Comparison of ENCODE assay signal across 15 cellular contexts in genomic region chr1:95888877-95889799, GRCh38.
DNase-seq lines count a peak whose midpoint lies in the region; ATAC-seq and TF ChIP-seq lines count a peak whose summit lies in the region.
"Had no signal": no experiment of that assay in that cellular context is flagged by ENCODE, and none has a peak within 500 bp of the region (broad histone marks: within the 10 kb centered on the region; RNA-seq: fewer than 3 reads in every experiment).

No MANE protein-coding gene starts in this region.

- H3K9me3 ChIP-seq in adipocyte (ENCODE audit: control insufficient read depth, low read length), result no peaks in the 10 kb centered on the region
- H3K9me3 ChIP-seq: esophagus muscularis mucosa, mucosa of descending colon, prostate gland had no signal

- TF ChIP-seq CTCF in LNCaP clone FGC (IDR thresholded peaks at IDR 0.05; ENCODE audit: control insufficient read depth, extremely low read depth, insufficient read depth), result 0 out of 2 replicates have a peak, but pooled peaks have one; percentile 20

- no peak overlapping the region for H3K4me3 ChIP-seq in LNCaP clone FGC (ENCODE audit: low read depth, low read length)
- peak overlapping the region; percentile 70 for H3K4me3 ChIP-seq in adipocyte (ENCODE audit: low read length)
- H3K4me3 ChIP-seq: esophagus muscularis mucosa, mucosa of descending colon, prostate gland had no signal

- peaks cover 8% of the 10 kb centered on the region for H3K4me1 ChIP-seq in adipocyte (ENCODE audit: control insufficient read depth, insufficient read depth, low read length)
- H3K4me1 ChIP-seq: esophagus muscularis mucosa, prostate gland had no signal

- H3K9ac ChIP-seq in adipocyte (ENCODE audit: low read length), result peak overlapping the region; percentile 63
- H3K9ac ChIP-seq: KMS-11 had no signal

- H3K36me3 ChIP-seq in adipocyte (ENCODE audit: control insufficient read depth, insufficient read depth, low read length, severe bottlenecking), result no peaks in the 10 kb centered on the region
- H3K36me3 ChIP-seq: esophagus muscularis mucosa, prostate gland had no signal

- H3K27me3 ChIP-seq in adipocyte (replicated peaks; ENCODE audit: control insufficient read depth, insufficient read depth, low read length), result no peaks in the 10 kb centered on the region
- H3K27me3 ChIP-seq: esophagus muscularis mucosa had no signal

- DNase-seq in Ammon's horn (ENCODE audit: low spot score) (peak; percentile 2), LNCaP clone FGC (ENCODE audit: low read depth) (peak; percentile 68), adipocyte (ENCODE audit: low read depth) (no peak), iPS-NIHi7 (ENCODE audit: extremely low spot score) (peak; percentile 8), glomerular visceral epithelial cell (ENCODE audit: extremely low spot score) (no peak), T-helper 9 cell (no peak)
- DNase-seq: activated gamma-delta T cell treated with Interleukin-2 at 50 U/mL for 16 hours, EL, mucosa of descending colon, NCI-H526 treated with DMSO at 0.1 percent for 48 hours had no signal

- ATAC-seq in GM19452 (IDR thresholded peaks at IDR 0.05; ENCODE audit: unreplicated experiment) (no peak), HG03460 (IDR thresholded peaks at IDR 0.05; ENCODE audit: unreplicated experiment) (no peak)
- ATAC-seq: mucosa of descending colon had no signal

Comparison
In these comparisons a context has a peak if more than half of its experiments do, and no peak if none do; other contexts are left out.
1. DNase-seq: peak in Ammon's horn (single experiment), LNCaP clone FGC (single experiment) and iPS-NIHi7 (single experiment); none in adipocyte (single experiment), glomerular visceral epithelial cell (single experiment) and T-helper 9 cell (single experiment).